In genomic region chr4:78809928-78810835, GRCh38 we compare ENCODE assay signal across 1 cellular context.
TF ChIP-seq lines count a peak whose summit lies in the region.

No MANE protein-coding gene starts in this region.

TF ChIP-seq in H1, 55 proteins besides CTCF, POLR2A, EP300 and RAD21 (continued from another document):
- TF ChIP-seq RBBP5 (IDR thresholded peaks at IDR 0.05; ENCODE audit: borderline replicate concordance, low read depth, low read length): no peak
- no peak for TF ChIP-seq KDM5A (IDR thresholded peaks at IDR 0.05; ENCODE audit: low read length)
- no peak for TF ChIP-seq RNF2 (IDR thresholded peaks at IDR 0.05; ENCODE audit: borderline replicate concordance, low read depth, low read length, missing control alignments, poor library complexity, severe bottlenecking)
- TF ChIP-seq BRCA1 (IDR thresholded peaks at IDR 0.05; ENCODE audit: low read depth, low read length): no peak
- TF ChIP-seq CREB1 (IDR thresholded peaks at IDR 0.05): no peak
- TF ChIP-seq SP2 (IDR thresholded peaks at IDR 0.05; ENCODE audit: low read length): no peak
- TF ChIP-seq NRF1 (IDR thresholded peaks at IDR 0.05; ENCODE audit: low read depth, low read length): no peak
- no peak for TF ChIP-seq NANOG (IDR thresholded peaks at IDR 0.05; ENCODE audit: insufficient read depth, low read depth, low read length, poor library complexity, severe bottlenecking)
- no peak for TF ChIP-seq GABPA (IDR thresholded peaks at IDR 0.05; ENCODE audit: borderline replicate concordance, insufficient read depth, low read length)
